Comparison of ENCODE assay signal across 4 cellular contexts in the genomic region with DNA sequence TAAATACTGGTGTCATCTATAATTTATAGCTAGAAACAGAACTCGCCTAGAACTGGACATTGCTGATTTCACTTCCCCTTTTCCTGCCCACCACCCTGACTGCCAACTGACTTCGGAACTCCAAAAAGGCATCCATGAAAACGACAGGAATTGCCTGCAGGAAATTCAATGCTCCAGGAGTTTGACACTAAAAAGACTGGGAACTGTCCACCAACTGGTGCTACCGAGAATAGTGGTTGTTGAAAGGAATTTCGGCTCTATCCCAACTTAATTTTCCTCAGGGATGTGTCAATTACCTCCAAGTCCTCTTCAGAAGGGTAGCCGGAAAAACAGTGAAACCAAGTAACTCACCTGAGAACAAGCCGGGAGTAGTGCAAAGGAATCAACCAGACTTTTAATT.
DNase-seq lines count a peak whose midpoint lies in the region; ATAC-seq, FAIRE-seq and TF ChIP-seq lines count a peak whose summit lies in the region.
"Not testable (repeated sequence)": the region's sequence is repeated elsewhere in the genome, so short reads cannot be mapped to it uniquely, and the experiment has no call there.

No MANE protein-coding gene starts in this region.

- H3K79me2 ChIP-seq in GM23338 (replicated peaks; ENCODE audit: insufficient read depth); SK-N-SH (ENCODE audit: insufficient read depth): not testable (repeated sequence)

- peaks cover 14% of the 10 kb centered on the region for H3K9me2 ChIP-seq in GM23338 (ENCODE audit: insufficient read depth)
- not testable (repeated sequence) for H3K9me2 ChIP-seq in SK-N-SH

- H3K27ac Mint-ChIP-seq in GM23338, result not testable (repeated sequence)

- TF ChIP-seq EP300 in Ishikawa (IDR thresholded peaks at IDR 0.05; ENCODE audit: borderline replicate concordance); SK-N-SH (IDR thresholded peaks at IDR 0.05; ENCODE audit: borderline replicate concordance in 1 of 2, low read depth in 1 of 2, low read length in 1 of 2): not testable (repeated sequence)

- not testable (repeated sequence) for H3K4me1 Mint-ChIP-seq in GM23338

- ATAC-seq in GM23338, result not testable (repeated sequence)

- CTCF ChIA-PET in SK-N-SH (lab: Yijun Ruan, JAX), result not testable (repeated sequence)

- not testable (repeated sequence) for H3K36me3 ChIP-seq in GM23338 (ENCODE audit: insufficient read depth); SK-N-SH (replicated peaks in 1 of 2; ENCODE audit: control insufficient read depth in 1 of 2, insufficient read depth in 2 of 2, low read length in 1 of 2); bronchial epithelial cell (ENCODE audit: control insufficient read depth, insufficient read depth, low read length)

- not testable (repeated sequence) for H3K4me1 ChIP-seq in GM23338 (ENCODE audit: insufficient read depth); SK-N-SH (ENCODE audit: control insufficient read depth in 1 of 2, insufficient read depth in 2 of 2, low read depth in 1 of 2, low read length in 1 of 2)

- DNase-seq in GM23338 (ENCODE audit: low spot score), result peak; percentile 3
- DNase-seq in SK-N-SH; bronchial epithelial cell (ENCODE audit: low read depth): not testable (repeated sequence)

- H3K4me3 Mint-ChIP-seq in GM23338, result not testable (repeated sequence)

- not testable (repeated sequence) for H3K9me3 Mint-ChIP-seq in GM23338

- POLR2A ChIA-PET in SK-N-SH (lab: Yijun Ruan, JAX), result not testable (repeated sequence)

- peak; percentile 23 for FAIRE-seq in bronchial epithelial cell (lab: Jason Lieb, UNC)

- H3K27ac ChIP-seq in GM23338 (ENCODE audit: low read depth); SK-N-SH (ENCODE audit: low read depth in 2 of 2, low read length in 1 of 2): not testable (repeated sequence)

- not testable (repeated sequence) for H3F3A ChIP-seq in GM23338 (replicated peaks; ENCODE audit: low read depth); SK-N-SH (replicated peaks; ENCODE audit: insufficient read depth)

- not testable (repeated sequence) for TF ChIP-seq RAD21 in Ishikawa (IDR thresholded peaks at IDR 0.05; ENCODE audit: low read depth); SK-N-SH (IDR thresholded peaks at IDR 0.05; ENCODE audit: low read length)

- not testable (repeated sequence) for H4K20me1 ChIP-seq in GM23338 (replicated peaks; ENCODE audit: insufficient read depth); SK-N-SH (ENCODE audit: insufficient read depth)

- not testable (repeated sequence) for H3K36me3 Mint-ChIP-seq in GM23338 (ENCODE audit: low read depth)

- H3K4me2 ChIP-seq in GM23338, SK-N-SH: not testable (repeated sequence)

- H2AFZ ChIP-seq in GM23338; SK-N-SH (ENCODE audit: low read depth): not testable (repeated sequence)

- not testable (repeated sequence) for TF ChIP-seq CTCF in GM23338 (conservative IDR thresholded peaks at IDR 0.05; ENCODE audit: low read depth in 2 of 2); SK-N-SH (IDR thresholded peaks at IDR 0.05); bronchial epithelial cell (IDR thresholded peaks at IDR 0.05; ENCODE audit: insufficient read depth, low read length, severe bottlenecking)

- not testable (repeated sequence) for H3K27me3 Mint-ChIP-seq in GM23338 (ENCODE audit: insufficient read depth, low read depth, poor library complexity)

- H3K27me3 ChIP-seq in GM23338 (ENCODE audit: insufficient read depth); SK-N-SH (ENCODE audit: insufficient read depth); bronchial epithelial cell (ENCODE audit: control insufficient read depth, insufficient read depth, low read length): not testable (repeated sequence)

- H3K9ac ChIP-seq in SK-N-SH, result not testable (repeated sequence)

- not testable (repeated sequence) for H3K4me3 ChIP-seq in GM23338; SK-N-SH (ENCODE audit: low read depth in 2 of 2, low read length in 1 of 2); bronchial epithelial cell (ENCODE audit: low read depth, low read length)

- 56% methylated on average over 7 of the region's 7 CpGs for WGBS in SK-N-SH (ENCODE audit: low lambda C conversion rate)

- not testable (repeated sequence) for H3K9me3 ChIP-seq in SK-N-SH

TF ChIP-seq in GM23338, 12 proteins besides CTCF, POLR2A, EP300 and RAD21:
- TF ChIP-seq, protein P1, sequence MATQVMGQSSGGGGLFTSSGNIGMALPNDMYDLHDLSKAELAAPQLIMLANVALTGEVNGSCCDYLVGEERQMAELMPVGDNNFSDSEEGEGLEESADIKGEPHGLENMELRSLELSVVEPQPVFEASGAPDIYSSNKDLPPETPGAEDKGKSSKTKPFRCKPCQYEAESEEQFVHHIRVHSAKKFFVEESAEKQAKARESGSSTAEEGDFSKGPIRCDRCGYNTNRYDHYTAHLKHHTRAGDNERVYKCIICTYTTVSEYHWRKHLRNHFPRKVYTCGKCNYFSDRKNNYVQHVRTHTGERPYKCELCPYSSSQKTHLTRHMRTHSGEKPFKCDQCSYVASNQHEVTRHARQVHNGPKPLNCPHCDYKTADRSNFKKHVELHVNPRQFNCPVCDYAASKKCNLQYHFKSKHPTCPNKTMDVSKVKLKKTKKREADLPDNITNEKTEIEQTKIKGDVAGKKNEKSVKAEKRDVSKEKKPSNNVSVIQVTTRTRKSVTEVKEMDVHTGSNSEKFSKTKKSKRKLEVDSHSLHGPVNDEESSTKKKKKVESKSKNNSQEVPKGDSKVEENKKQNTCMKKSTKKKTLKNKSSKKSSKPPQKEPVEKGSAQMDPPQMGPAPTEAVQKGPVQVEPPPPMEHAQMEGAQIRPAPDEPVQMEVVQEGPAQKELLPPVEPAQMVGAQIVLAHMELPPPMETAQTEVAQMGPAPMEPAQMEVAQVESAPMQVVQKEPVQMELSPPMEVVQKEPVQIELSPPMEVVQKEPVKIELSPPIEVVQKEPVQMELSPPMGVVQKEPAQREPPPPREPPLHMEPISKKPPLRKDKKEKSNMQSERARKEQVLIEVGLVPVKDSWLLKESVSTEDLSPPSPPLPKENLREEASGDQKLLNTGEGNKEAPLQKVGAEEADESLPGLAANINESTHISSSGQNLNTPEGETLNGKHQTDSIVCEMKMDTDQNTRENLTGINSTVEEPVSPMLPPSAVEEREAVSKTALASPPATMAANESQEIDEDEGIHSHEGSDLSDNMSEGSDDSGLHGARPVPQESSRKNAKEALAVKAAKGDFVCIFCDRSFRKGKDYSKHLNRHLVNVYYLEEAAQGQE (IDR thresholded peaks at IDR 0.05; ENCODE audit: unreplicated experiment), result peak; percentile 32

TF ChIP-seq in Ishikawa, 13 proteins besides CTCF, POLR2A, EP300 and RAD21:
- TF ChIP-seq, protein P1 (IDR thresholded peaks at IDR 0.05; ENCODE audit: low read depth), result peak; percentile 52; the same call in 1 of the 2 replicates
